Comparison of ENCODE assay signal across 25 cellular contexts in genomic region chr19:16297575-16298178, GRCh38.
"Had no signal": no experiment of that assay in that cellular context is flagged by ENCODE, and none has a peak within 500 bp of the region (broad histone marks: within the 10 kb centered on the region; RNA-seq: fewer than 3 reads in every experiment).

No MANE protein-coding gene starts in this region.

- H3K27me3 Mint-ChIP-seq: activated T-cell treated with anti-CD3 and anti-CD28 coated beads, Interleukin-2, amount 50 U/mL, for 24 hours; activated T-helper 17 cell treated with anti-CD3 and anti-CD28 coated beads, Interleukin-2, amount 50 U/mL, for 72 hours; naive thymus-derived CD8-positive, alpha-beta T cell; T-helper 17 cell had no signal

- H3K9ac ChIP-seq: neural progenitor cell, parathyroid adenoma had no signal

- H3K4me1 ChIP-seq: neural progenitor cell had no signal

- H3K27ac ChIP-seq: brain microvascular endothelial cell, left ventricle myocardium inferior, neural progenitor cell, parathyroid adenoma, testis, upper lobe of left lung, vagina had no signal

- H3K9me3 Mint-ChIP-seq: activated CD4-positive, alpha-beta memory T cell treated with anti-CD3 and anti-CD28 coated beads, Interleukin-2, amount 10 ng/mL, durations not matched to agents 7 days and 5 days; activated CD4-positive, alpha-beta T cell treated with anti-CD3 and anti-CD28 coated beads, Interleukin-2, amount 10 ng/mL, durations not matched to agents 7 days and 5 days; activated T-cell treated with anti-CD3 and anti-CD28 coated beads, Interleukin-2, amount 50 U/mL, for 24 hours; activated T-helper 17 cell treated with anti-CD3 and anti-CD28 coated beads, Interleukin-2, amount 50 U/mL, for 72 hours; endodermal cell; naive thymus-derived CD8-positive, alpha-beta T cell; neural progenitor cell; WTC11 had no signal

- ATAC-seq: activated T-helper 17 cell treated with anti-CD3 and anti-CD28 coated beads, Interleukin-2, amount 50 U/mL, for 72 hours; naive thymus-derived CD8-positive, alpha-beta T cell; right cardiac atrium; T-helper 17 cell; WTC11 had no signal

- H3K4me3 Mint-ChIP-seq: activated CD4-positive, alpha-beta memory T cell treated with anti-CD3 and anti-CD28 coated beads, Interleukin-2, amount 10 ng/mL, durations not matched to agents 7 days and 5 days; activated CD4-positive, alpha-beta T cell treated with anti-CD3 and anti-CD28 coated beads, Interleukin-2, amount 10 ng/mL, durations not matched to agents 7 days and 5 days; activated T-cell treated with anti-CD3 and anti-CD28 coated beads, Interleukin-2, amount 50 U/mL, for 24 hours; activated T-helper 17 cell treated with anti-CD3 and anti-CD28 coated beads, Interleukin-2, amount 50 U/mL, for 72 hours; endodermal cell; naive thymus-derived CD8-positive, alpha-beta T cell; neural progenitor cell; T-helper 17 cell; WTC11 had no signal

- H3K36me3 Mint-ChIP-seq: naive thymus-derived CD8-positive, alpha-beta T cell; neural progenitor cell; WTC11 had no signal

- H3K4me1 Mint-ChIP-seq: activated CD4-positive, alpha-beta memory T cell treated with anti-CD3 and anti-CD28 coated beads, Interleukin-2, amount 10 ng/mL, durations not matched to agents 7 days and 5 days; activated CD4-positive, alpha-beta T cell treated with anti-CD3 and anti-CD28 coated beads, Interleukin-2, amount 10 ng/mL, durations not matched to agents 7 days and 5 days; activated T-helper 17 cell treated with anti-CD3 and anti-CD28 coated beads, Interleukin-2, amount 50 U/mL, for 72 hours; naive thymus-derived CD8-positive, alpha-beta T cell; neural progenitor cell; WTC11 had no signal

- H3K4me3 ChIP-seq: left ventricle myocardium inferior, neural progenitor cell, testis, upper lobe of left lung, vagina had no signal

- H3K27me3 ChIP-seq: brain microvascular endothelial cell, neural progenitor cell, testis, upper lobe of left lung, vagina had no signal

- H3K36me3 ChIP-seq: brain microvascular endothelial cell, left ventricle myocardium inferior, neural progenitor cell, upper lobe of left lung, vagina had no signal

- DNase-seq: activated CD4-positive, alpha-beta memory T cell treated with anti-CD3 and anti-CD28 coated beads, Interleukin-2, amount 10 ng/mL, durations not matched to agents 7 days and 5 days; activated CD4-positive, alpha-beta T cell treated with anti-CD3 and anti-CD28 coated beads for 1 hour; activated CD4-positive, alpha-beta T cell treated with anti-CD3 and anti-CD28 coated beads, Interleukin-2, amount 10 ng/mL, durations not matched to agents 7 days and 5 days; activated CD8-positive, alpha-beta memory T cell treated with anti-CD3 and anti-CD28 coated beads, Interleukin-2, amount 50 U/mL, for 48 hours; activated gamma-delta T cell treated with Interleukin-2 at 50 U/mL for 16 hours; activated naive CD4-positive, alpha-beta T cell treated with anti-CD3 and anti-CD28 coated beads, Interleukin-2, amount 50 U/mL, for 16 hours; activated T-cell treated with anti-CD3 and anti-CD28 coated beads, Interleukin-2, amount 50 U/mL, for 24 hours; amniotic stem cell; brain microvascular endothelial cell; endodermal cell; left ventricle myocardium inferior; naive thymus-derived CD8-positive, alpha-beta T cell; occipital lobe; right cardiac atrium; stimulated activated CD4-positive, alpha-beta T cell treated with anti-CD3 and anti-CD28 coated beads, Interleukin-2, amount 100 ng/mL, for 48 hours; stimulated activated naive CD4-positive, alpha-beta T cell treated with Interleukin-2 at 50 U/mL for 16 hours; T-helper 17 cell; T1000; testis; upper lobe of left lung had no signal

- H3K9me3 ChIP-seq: left ventricle myocardium inferior, testis, upper lobe of left lung, vagina had no signal

- H3K27ac Mint-ChIP-seq: activated CD4-positive, alpha-beta memory T cell treated with anti-CD3 and anti-CD28 coated beads, Interleukin-2, amount 10 ng/mL, durations not matched to agents 7 days and 5 days; activated CD4-positive, alpha-beta T cell treated with anti-CD3 and anti-CD28 coated beads, Interleukin-2, amount 10 ng/mL, durations not matched to agents 7 days and 5 days; activated T-cell treated with anti-CD3 and anti-CD28 coated beads, Interleukin-2, amount 50 U/mL, for 24 hours; activated T-helper 17 cell treated with anti-CD3 and anti-CD28 coated beads, Interleukin-2, amount 50 U/mL, for 72 hours; endodermal cell; neural progenitor cell; T-helper 17 cell; WTC11 had no signal
